1 cellular context compared by ENCODE assay signal in the genomic region with DNA sequence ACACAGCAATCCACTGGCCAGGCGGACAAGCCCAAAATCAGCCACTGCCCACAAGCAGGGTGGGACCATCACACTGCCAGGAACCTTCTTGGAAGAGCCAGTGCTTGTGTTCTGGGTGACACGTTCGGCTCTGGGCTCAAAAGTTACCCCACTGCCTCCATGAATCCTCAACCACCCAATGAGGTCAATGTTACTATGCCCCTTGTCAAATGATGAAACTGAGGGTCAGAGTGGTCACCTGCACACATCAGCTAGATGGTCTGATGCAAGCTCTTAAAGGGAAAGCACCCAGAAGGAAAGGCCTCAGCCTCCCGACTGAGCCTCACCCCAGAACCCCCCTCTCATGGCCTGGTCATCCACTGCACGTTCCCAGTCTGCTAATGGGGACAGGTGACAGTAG.
TF ChIP-seq lines count a peak whose summit lies in the region.

No MANE protein-coding gene starts in this region.

TF ChIP-seq in GM23338, 12 proteins besides CTCF, POLR2A, EP300 and RAD21 (continued from another document):
- TF ChIP-seq, protein P1, sequence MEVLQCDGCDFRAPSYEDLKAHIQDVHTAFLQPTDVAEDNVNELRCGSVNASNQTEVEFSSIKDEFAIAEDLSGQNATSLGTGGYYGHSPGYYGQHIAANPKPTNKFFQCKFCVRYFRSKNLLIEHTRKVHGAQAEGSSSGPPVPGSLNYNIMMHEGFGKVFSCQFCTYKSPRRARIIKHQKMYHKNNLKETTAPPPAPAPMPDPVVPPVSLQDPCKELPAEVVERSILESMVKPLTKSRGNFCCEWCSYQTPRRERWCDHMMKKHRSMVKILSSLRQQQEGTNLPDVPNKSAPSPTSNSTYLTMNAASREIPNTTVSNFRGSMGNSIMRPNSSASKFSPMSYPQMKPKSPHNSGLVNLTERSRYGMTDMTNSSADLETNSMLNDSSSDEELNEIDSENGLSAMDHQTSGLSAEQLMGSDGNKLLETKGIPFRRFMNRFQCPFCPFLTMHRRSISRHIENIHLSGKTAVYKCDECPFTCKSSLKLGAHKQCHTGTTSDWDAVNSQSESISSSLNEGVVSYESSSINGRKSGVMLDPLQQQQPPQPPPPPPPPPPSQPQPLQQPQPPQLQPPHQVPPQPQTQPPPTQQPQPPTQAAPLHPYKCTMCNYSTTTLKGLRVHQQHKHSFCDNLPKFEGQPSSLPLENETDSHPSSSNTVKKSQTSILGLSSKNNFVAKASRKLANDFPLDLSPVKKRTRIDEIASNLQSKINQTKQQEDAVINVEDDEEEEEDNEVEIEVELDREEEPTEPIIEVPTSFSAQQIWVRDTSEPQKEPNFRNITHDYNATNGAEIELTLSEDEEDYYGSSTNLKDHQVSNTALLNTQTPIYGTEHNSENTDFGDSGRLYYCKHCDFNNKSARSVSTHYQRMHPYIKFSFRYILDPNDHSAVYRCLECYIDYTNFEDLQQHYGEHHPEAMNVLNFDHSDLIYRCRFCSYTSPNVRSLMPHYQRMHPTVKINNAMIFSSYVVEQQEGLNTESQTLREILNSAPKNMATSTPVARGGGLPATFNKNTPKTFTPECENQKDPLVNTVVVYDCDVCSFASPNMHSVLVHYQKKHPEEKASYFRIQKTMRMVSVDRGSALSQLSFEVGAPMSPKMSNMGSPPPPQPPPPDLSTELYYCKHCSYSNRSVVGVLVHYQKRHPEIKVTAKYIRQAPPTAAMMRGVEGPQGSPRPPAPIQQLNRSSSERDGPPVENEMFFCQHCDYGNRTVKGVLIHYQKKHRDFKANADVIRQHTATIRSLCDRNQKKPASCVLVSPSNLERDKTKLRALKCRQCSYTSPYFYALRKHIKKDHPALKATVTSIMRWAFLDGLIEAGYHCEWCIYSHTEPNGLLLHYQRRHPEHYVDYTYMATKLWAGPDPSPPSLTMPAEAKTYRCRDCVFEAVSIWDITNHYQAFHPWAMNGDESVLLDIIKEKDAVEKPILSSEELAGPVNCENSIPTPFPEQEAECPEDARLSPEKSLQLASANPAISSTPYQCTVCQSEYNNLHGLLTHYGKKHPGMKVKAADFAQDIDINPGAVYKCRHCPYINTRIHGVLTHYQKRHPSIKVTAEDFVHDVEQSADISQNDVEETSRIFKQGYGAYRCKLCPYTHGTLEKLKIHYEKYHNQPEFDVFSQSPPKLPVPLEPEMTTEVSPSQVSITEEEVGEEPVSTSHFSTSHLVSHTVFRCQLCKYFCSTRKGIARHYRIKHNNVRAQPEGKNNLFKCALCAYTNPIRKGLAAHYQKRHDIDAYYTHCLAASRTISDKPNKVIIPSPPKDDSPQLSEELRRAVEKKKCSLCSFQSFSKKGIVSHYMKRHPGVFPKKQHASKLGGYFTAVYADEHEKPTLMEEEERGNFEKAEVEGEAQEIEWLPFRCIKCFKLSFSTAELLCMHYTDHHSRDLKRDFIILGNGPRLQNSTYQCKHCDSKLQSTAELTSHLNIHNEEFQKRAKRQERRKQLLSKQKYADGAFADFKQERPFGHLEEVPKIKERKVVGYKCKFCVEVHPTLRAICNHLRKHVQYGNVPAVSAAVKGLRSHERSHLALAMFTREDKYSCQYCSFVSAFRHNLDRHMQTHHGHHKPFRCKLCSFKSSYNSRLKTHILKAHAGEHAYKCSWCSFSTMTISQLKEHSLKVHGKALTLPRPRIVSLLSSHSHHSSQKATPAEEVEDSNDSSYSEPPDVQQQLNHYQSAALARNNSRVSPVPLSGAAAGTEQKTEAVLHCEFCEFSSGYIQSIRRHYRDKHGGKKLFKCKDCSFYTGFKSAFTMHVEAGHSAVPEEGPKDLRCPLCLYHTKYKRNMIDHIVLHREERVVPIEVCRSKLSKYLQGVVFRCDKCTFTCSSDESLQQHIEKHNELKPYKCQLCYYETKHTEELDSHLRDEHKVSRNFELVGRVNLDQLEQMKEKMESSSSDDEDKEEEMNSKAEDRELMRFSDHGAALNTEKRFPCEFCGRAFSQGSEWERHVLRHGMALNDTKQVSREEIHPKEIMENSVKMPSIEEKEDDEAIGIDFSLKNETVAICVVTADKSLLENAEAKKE (CRISPR knock-in tag; IDR thresholded peaks at IDR 0.05): no peak
- no peak for TF ChIP-seq EZH2 (IDR thresholded peaks at IDR 0.05; ENCODE audit: low read depth, unreplicated experiment)
- no peak for TF ChIP-seq JUNB (IDR thresholded peaks at IDR 0.05; ENCODE audit: unreplicated experiment)
- TF ChIP-seq ZNF331 (CRISPR knock-in tag; IDR thresholded peaks at IDR 0.05; ENCODE audit: low read depth): no peak
- no peak for TF ChIP-seq POLR2AphosphoS5 (IDR thresholded peaks at IDR 0.05; ENCODE audit: low read depth)
